Comparison of ENCODE assay signal across 8 cellular contexts in genomic region chr17:2123467-2124251, GRCh38.
DNase-seq lines count a peak whose midpoint lies in the region; ATAC-seq and TF ChIP-seq lines count a peak whose summit lies in the region.

No MANE protein-coding gene starts in this region.

- ATAC-seq in aorta (ENCODE audit: low FRiP score), result peak; percentile 43

- H3K4me3 ChIP-seq in cardiac fibroblast (replicated peaks in 1 of 2; ENCODE audit: low read depth in 2 of 2, low read length in 2 of 2) (no peak overlapping the region), aorta (ENCODE audit: low read length in 2 of 2) (no peak overlapping the region)

- no peaks in the 10 kb centered on the region for H3K9me3 ChIP-seq in aorta (ENCODE audit: control insufficient read depth, low read length)

- no peaks in the 10 kb centered on the region for H3K4me1 ChIP-seq in aorta (ENCODE audit: control insufficient read depth in 1 of 2, insufficient read depth in 2 of 2, low read length in 2 of 2)

- no peaks in the 10 kb centered on the region for H3K36me3 ChIP-seq in aorta (ENCODE audit: control insufficient read depth in 1 of 2, insufficient read depth in 2 of 2, low read length in 1 of 2)

- H3K27me3 ChIP-seq in aorta (ENCODE audit: control insufficient read depth in 1 of 2, insufficient read depth in 2 of 2, low read length in 1 of 2), result no peaks in the 10 kb centered on the region

- no peak for TF ChIP-seq CTCF in cardiac fibroblast (IDR thresholded peaks at IDR 0.05; ENCODE audit: low read depth, low read length)

- 43 to 45% methylated on average over 4 of the region's 4 CpGs for WGBS in aorta, 2 donors

- DNase-seq in Ammon's horn (ENCODE audit: low spot score), result peak; percentile 73
- DNase-seq in Kasumi-1 (lab: John Stamatoyannopoulos, UW), result peak; percentile 19 to 25
- DNase-seq in cardiac fibroblast (ENCODE audit: low read depth in 2 of 2), result peak; percentile 35 to 71
- DNase-seq in lung microvascular endothelial cell (ENCODE audit: low read depth in 2 of 2), result peak; percentile 45 to 48
- no peak for DNase-seq in aorta
- no peak for DNase-seq in ecto neural progenitor cell (ENCODE audit: low spot score)
- no peak for DNase-seq in H4 (ENCODE audit: low spot score)
- DNase-seq in NCI-H146 treated with DMSO at 0.1 percent for 48 hours (lab: John Stamatoyannopoulos, UW; ENCODE audit: unreplicated experiment), result no peak

- H3K27ac ChIP-seq in aorta (ENCODE audit: low read depth in 1 of 2, low read length in 2 of 2), result peak overlapping the region in 1 of 2 donors; percentile 6

- intact Hi-C loops in aorta (cut with DNase I), result no loop called here

Comparison
In these comparisons a context has a peak if more than half of its experiments do, and no peak if none do; other contexts are left out.
1. DNase-seq: peak in Ammon's horn (single experiment), Kasumi-1 (2 of 2), cardiac fibroblast (2 of 2) and lung microvascular endothelial cell (2 of 2); none in aorta (0 of 2), ecto neural progenitor cell (single experiment), H4 (single experiment) and NCI-H146 treated with DMSO at 0.1 percent for 48 hours (single experiment).